In genomic region chr22:43230571-43230970, GRCh38 we compare ENCODE assay signal across 16 cellular contexts.
"Had no signal": no experiment of that assay in that cellular context is flagged by ENCODE, and none has a peak within 500 bp of the region (broad histone marks: within the 10 kb centered on the region; RNA-seq: fewer than 3 reads in every experiment).

No MANE protein-coding gene starts in this region.

- H3K27ac ChIP-seq: adrenal gland, body of pancreas, breast epithelium, Peyer's patch, SJSA1 had no signal

- H3K4me3 ChIP-seq: adrenal gland, body of pancreas, breast epithelium, Peyer's patch, SJSA1 had no signal

- H3K36me3 Mint-ChIP-seq: activated CD4-positive, alpha-beta memory T cell treated with anti-CD3 and anti-CD28 coated beads for 36 hours; activated naive CD4-positive, alpha-beta T cell treated with anti-CD3 and anti-CD28 coated beads, Interleukin-2, amount 50 U/mL, for 72 hours had no signal

- H3K27me3 Mint-ChIP-seq: activated CD4-positive, alpha-beta memory T cell treated with anti-CD3 and anti-CD28 coated beads for 36 hours had no signal

- DNase-seq: NCI-H1092, NCI-H187 treated with DMSO at 0.1 percent for 48 hours had no signal

- H3K27me3 ChIP-seq: adrenal gland, body of pancreas, breast epithelium, Peyer's patch had no signal

- H3K4me2 ChIP-seq: SK-N-SH had no signal

- H3K4me3 Mint-ChIP-seq: activated B cell treated with CpG ODN at 0.5 μM for 24 hours; activated CD4-positive, alpha-beta memory T cell treated with anti-CD3 and anti-CD28 coated beads for 36 hours; activated naive CD4-positive, alpha-beta T cell treated with anti-CD3 and anti-CD28 coated beads for 36 hours; activated T-cell treated with anti-CD3 and anti-CD28 coated beads, Interleukin-2, amount 50 U/mL, for 4 hours; activated T-helper 1 cell treated with anti-CD3 and anti-CD28 coated beads, Interleukin-12 subunit alpha, Interleukin-12 subunit beta, Interleukin-2, Interleukin-4 antibody, amounts not matched to agents 30 ng/mL and 10 ng/mL and 1 ng/mL, durations not matched to agents 14 hours and 24 hours and 36 hours; T-helper 1 cell treated with Interleukin-12 subunit alpha and Interleukin-12 subunit beta and Interleukin-4 antibody, amounts not matched to agents 30 μg/mL and 1 μg/mL, for 36 hours; T-helper 2 cell treated with Interferon-gamma antibody and Interleukin-4, amounts not matched to agents 5 μg/mL and 100 μg/mL, for 36 hours had no signal

- H3K9me3 Mint-ChIP-seq: activated B cell treated with CpG ODN at 0.5 μM for 24 hours; activated CD4-positive, alpha-beta memory T cell treated with anti-CD3 and anti-CD28 coated beads for 36 hours; activated naive CD4-positive, alpha-beta T cell treated with anti-CD3 and anti-CD28 coated beads for 36 hours; activated naive CD4-positive, alpha-beta T cell treated with anti-CD3 and anti-CD28 coated beads, Interleukin-2, amount 50 U/mL, for 72 hours; activated T-cell treated with anti-CD3 and anti-CD28 coated beads, Interleukin-2, amount 50 U/mL, for 4 hours; activated T-helper 1 cell treated with anti-CD3 and anti-CD28 coated beads, Interleukin-12 subunit alpha, Interleukin-12 subunit beta, Interleukin-2, Interleukin-4 antibody, amounts not matched to agents 30 ng/mL and 10 ng/mL and 1 ng/mL, durations not matched to agents 14 hours and 24 hours and 36 hours; T-helper 1 cell treated with Interleukin-12 subunit alpha and Interleukin-12 subunit beta and Interleukin-4 antibody, amounts not matched to agents 30 μg/mL and 1 μg/mL, for 36 hours; T-helper 2 cell treated with Interferon-gamma antibody and Interleukin-4, amounts not matched to agents 5 μg/mL and 100 μg/mL, for 36 hours had no signal

- H3K27ac Mint-ChIP-seq: activated B cell treated with CpG ODN at 0.5 μM for 24 hours; activated CD4-positive, alpha-beta memory T cell treated with anti-CD3 and anti-CD28 coated beads for 36 hours; activated naive CD4-positive, alpha-beta T cell treated with anti-CD3 and anti-CD28 coated beads for 36 hours; activated T-helper 1 cell treated with anti-CD3 and anti-CD28 coated beads, Interleukin-12 subunit alpha, Interleukin-12 subunit beta, Interleukin-2, Interleukin-4 antibody, amounts not matched to agents 30 ng/mL and 10 ng/mL and 1 ng/mL, durations not matched to agents 14 hours and 24 hours and 36 hours; T-helper 1 cell treated with Interleukin-12 subunit alpha and Interleukin-12 subunit beta and Interleukin-4 antibody, amounts not matched to agents 30 μg/mL and 1 μg/mL, for 36 hours; T-helper 2 cell treated with Interferon-gamma antibody and Interleukin-4, amounts not matched to agents 5 μg/mL and 100 μg/mL, for 36 hours had no signal

- H3K4me1 ChIP-seq: Peyer's patch, SJSA1 had no signal

- H3K36me3 ChIP-seq: adrenal gland, breast epithelium, Peyer's patch, SJSA1 had no signal

- H3K9ac ChIP-seq: SK-N-SH had no signal

- H3K9me3 ChIP-seq: adrenal gland, body of pancreas, breast epithelium, Peyer's patch, SJSA1, SK-N-SH had no signal
